Comparison of ENCODE assay signal across 18 cellular contexts in genomic region chr21:42398414-42399030, GRCh38. TPM values are rescaled to one million over a fixed set of nuclear protein-coding genes. Genes with fewer than 3 reads are reported as not detected.
DNase-seq lines count a peak whose midpoint lies in the region; ATAC-seq and TF ChIP-seq lines count a peak whose summit lies in the region.
"Had no signal": no experiment of that assay in that cellular context is flagged by ENCODE, and none has a peak within 500 bp of the region (broad histone marks: within the 10 kb centered on the region; RNA-seq: fewer than 3 reads in every experiment).

No MANE protein-coding gene starts in this region.

- peaks cover 54% of the 10 kb centered on the region for H3K4me1 Mint-ChIP-seq in activated naive CD8-positive, alpha-beta T cell treated with anti-CD3 and anti-CD28 coated beads for 36 hours
- H3K4me1 Mint-ChIP-seq in stimulated activated naive CD8-positive, alpha-beta T cell treated with anti-CD3 and anti-CD28 coated beads, Interleukin-15, amount 100 ng/mL, for 72 hours, result peaks cover 92% of the 10 kb centered on the region

- TF ChIP-seq CTCF in GM20000 (IDR thresholded peaks at IDR 0.05; ENCODE audit: extremely low read depth, missing control alignments), result no peak

- DNase-seq in activated naive CD4-positive, alpha-beta T cell treated with anti-CD3 and anti-CD28 coated beads, Interleukin-2, amount 50 U/mL, for 16 hours, result peak; percentile 8
- DNase-seq in activated naive CD4-positive, alpha-beta T cell treated with anti-CD3 and anti-CD28 coated beads, Interleukin-2, amount 50 U/mL, for 72 hours (ENCODE audit: low spot score in 2 of 2), result no peak
- DNase-seq in NCI-H2171 (lab: John Stamatoyannopoulos, UW), result peak; percentile 83
- no peak for DNase-seq in activated naive CD8-positive, alpha-beta T cell treated with anti-CD3 and anti-CD28 coated beads for 36 hours
- DNase-seq in stimulated activated naive CD8-positive, alpha-beta T cell treated with anti-CD3 and anti-CD28 coated beads, Interleukin-15, amount 100 ng/mL, for 72 hours, result no peak
- no peak for DNase-seq in UCSD-AML1 (lab: John Stamatoyannopoulos, UW; ENCODE audit: unreplicated experiment)
- no peak for DNase-seq in GM20000 (ENCODE audit: low spot score)
- DNase-seq: activated gamma-delta T cell treated with Interleukin-2 at 50 U/mL for 16 hours, EL, esophagus squamous epithelium, GM23248, NCI-H1694, NCI-H774 had no signal

- peaks cover 9 to 54% of the 10 kb centered on the region in 2 donors for H3K36me3 Mint-ChIP-seq in activated naive CD4-positive, alpha-beta T cell treated with anti-CD3 and anti-CD28 coated beads, Interleukin-2, amount 50 U/mL, for 72 hours
- peaks cover 63% of the 10 kb centered on the region for H3K36me3 Mint-ChIP-seq in activated naive CD8-positive, alpha-beta T cell treated with anti-CD3 and anti-CD28 coated beads for 36 hours

- peaks cover 9% of the 10 kb centered on the region in 2 donors for H3K9me3 Mint-ChIP-seq in activated naive CD4-positive, alpha-beta T cell treated with anti-CD3 and anti-CD28 coated beads, Interleukin-2, amount 50 U/mL, for 72 hours
- H3K9me3 Mint-ChIP-seq in activated naive CD8-positive, alpha-beta T cell treated with anti-CD3 and anti-CD28 coated beads for 36 hours, result peaks cover 7% of the 10 kb centered on the region
- H3K9me3 Mint-ChIP-seq in stimulated activated naive CD8-positive, alpha-beta T cell treated with anti-CD3 and anti-CD28 coated beads, Interleukin-15, amount 100 ng/mL, for 72 hours, result peaks cover 9 to 12% of the 10 kb centered on the region in 2 donors
- H3K9me3 Mint-ChIP-seq: neural crest cell had no signal

- H3K27ac Mint-ChIP-seq in activated naive CD4-positive, alpha-beta T cell treated with anti-CD3 and anti-CD28 coated beads, Interleukin-2, amount 50 U/mL, for 72 hours, result peak overlapping the region in 1 of 2 donors; percentile 45
- H3K27ac Mint-ChIP-seq in activated naive CD8-positive, alpha-beta T cell treated with anti-CD3 and anti-CD28 coated beads for 36 hours, result peak overlapping the region; percentile 76
- H3K27ac Mint-ChIP-seq in stimulated activated naive CD8-positive, alpha-beta T cell treated with anti-CD3 and anti-CD28 coated beads, Interleukin-15, amount 100 ng/mL, for 72 hours, result peak overlapping the region in 1 of 2 donors; percentile 3

- ATAC-seq in activated naive CD4-positive, alpha-beta T cell treated with anti-CD3 and anti-CD28 coated beads, Interleukin-2, amount 50 U/mL, for 72 hours, result no peak
- ATAC-seq in stimulated activated naive CD8-positive, alpha-beta T cell treated with anti-CD3 and anti-CD28 coated beads, Interleukin-15, amount 100 ng/mL, for 72 hours, result no peak

- no peak overlapping the region for H3K4me3 Mint-ChIP-seq in activated naive CD8-positive, alpha-beta T cell treated with anti-CD3 and anti-CD28 coated beads for 36 hours
- H3K4me3 Mint-ChIP-seq in stimulated activated naive CD8-positive, alpha-beta T cell treated with anti-CD3 and anti-CD28 coated beads, Interleukin-15, amount 100 ng/mL, for 72 hours, result peak overlapping the region; percentile 49 to 51
- H3K4me3 Mint-ChIP-seq: neural crest cell had no signal

- no peaks in the 10 kb centered on the region for H3K27me3 Mint-ChIP-seq in activated naive CD8-positive, alpha-beta T cell treated with anti-CD3 and anti-CD28 coated beads for 36 hours
- no peaks in the 10 kb centered on the region for H3K27me3 Mint-ChIP-seq in stimulated activated naive CD8-positive, alpha-beta T cell treated with anti-CD3 and anti-CD28 coated beads, Interleukin-15, amount 100 ng/mL, for 72 hours

RNA-seq across cellular contexts. Expression of gene TMPRSS3, which starts 2.7 kb away (rescaled TPM):
- total RNA-seq in activated naive CD4-positive, alpha-beta T cell treated with anti-CD3 and anti-CD28 coated beads, Interleukin-2, amount 50 U/mL, for 72 hours, result 10 to 100 TPM in 1 of 2 donors, 1 to 10 TPM in 1; 9.8 to 68.6 TPM
- total RNA-seq in activated naive CD8-positive, alpha-beta T cell treated with anti-CD3 and anti-CD28 coated beads for 36 hours, result 10 to 100 TPM; 49.1 to 50.7 TPM
- total RNA-seq: GM23248, lung microvascular endothelial cell, neural crest cell had no signal

RNA-seq across cellular contexts. Expression of gene UBASH3A, which starts 5.2 kb away (rescaled TPM):
- 10 to 100 TPM; 13.0 to 51.9 TPM for total RNA-seq in activated naive CD4-positive, alpha-beta T cell treated with anti-CD3 and anti-CD28 coated beads, Interleukin-2, amount 50 U/mL, for 72 hours
- total RNA-seq in activated naive CD8-positive, alpha-beta T cell treated with anti-CD3 and anti-CD28 coated beads for 36 hours, result 10 to 100 TPM; 38.9 to 41.1 TPM
- total RNA-seq: GM23248, lung microvascular endothelial cell, neural crest cell, renal cortical epithelial cell had no signal

RNA-seq across cellular contexts. Expression of gene TFF1, which starts 32.2 kb away (rescaled TPM):
- not detected for total RNA-seq in activated naive CD4-positive, alpha-beta T cell treated with anti-CD3 and anti-CD28 coated beads, Interleukin-2, amount 50 U/mL, for 72 hours
- total RNA-seq in activated naive CD8-positive, alpha-beta T cell treated with anti-CD3 and anti-CD28 coated beads for 36 hours, result not detected
- total RNA-seq: esophagus squamous epithelium, GM23248, lung microvascular endothelial cell, neural crest cell, renal cortical epithelial cell, suprapubic skin had no signal

RNA-seq across cellular contexts. Expression of gene TFF2, which starts 47.7 kb away (rescaled TPM):
- total RNA-seq in activated naive CD4-positive, alpha-beta T cell treated with anti-CD3 and anti-CD28 coated beads, Interleukin-2, amount 50 U/mL, for 72 hours, result not detected
- not detected for total RNA-seq in activated naive CD8-positive, alpha-beta T cell treated with anti-CD3 and anti-CD28 coated beads for 36 hours
- total RNA-seq: breast epithelium, GM23248, lung microvascular endothelial cell, neural crest cell, renal cortical epithelial cell, suprapubic skin had no signal

Comparison
In these comparisons a context has a peak if more than half of its experiments do, and no peak if none do; other contexts are left out.
1. DNase-seq: peak in activated naive CD4-positive, alpha-beta T cell treated with anti-CD3 and anti-CD28 coated beads, Interleukin-2, amount 50 U/mL, for 16 hours (single experiment) and NCI-H2171 (single experiment); none in activated naive CD4-positive, alpha-beta T cell treated with anti-CD3 and anti-CD28 coated beads, Interleukin-2, amount 50 U/mL, for 72 hours (0 of 2), activated naive CD8-positive, alpha-beta T cell treated with anti-CD3 and anti-CD28 coated beads for 36 hours (single experiment), stimulated activated naive CD8-positive, alpha-beta T cell treated with anti-CD3 and anti-CD28 coated beads, Interleukin-15, amount 100 ng/mL, for 72 hours (0 of 2), UCSD-AML1 (single experiment) and GM20000 (single experiment).